Comparison of ENCODE assay signal across 1 cellular context in genomic region chr11:130560000-130560852, GRCh38.
TF ChIP-seq lines count a peak whose summit lies in the region.

No MANE protein-coding gene starts in this region.

TF ChIP-seq in HEK293, 187 proteins besides CTCF, POLR2A, EP300 and RAD21:
- TF ChIP-seq ELK4 (IDR thresholded peaks at IDR 0.05; ENCODE audit: borderline replicate concordance, low read depth, low read length) (no peak), GLIS1 (tag by site-specific recombination; IDR thresholded peaks at IDR 0.05) (no peak), GLI2 (tag by site-specific recombination; IDR thresholded peaks at IDR 0.05; ENCODE audit: borderline replicate concordance, low read depth) (no peak), ZNF416 (tag by site-specific recombination; IDR thresholded peaks at IDR 0.05) (no peak), SALL2 (tag by site-specific recombination; IDR thresholded peaks at IDR 0.05; ENCODE audit: borderline replicate concordance) (no peak), ZNF624 (tag by site-specific recombination; IDR thresholded peaks at IDR 0.05) (no peak), ZNF146 (tag by site-specific recombination; IDR thresholded peaks at IDR 0.05) (no peak), ZBTB8A (tag by site-specific recombination; IDR thresholded peaks at IDR 0.05) (peak; percentile 56), ZNF521 (tag by site-specific recombination; IDR thresholded peaks at IDR 0.05) (no peak), ZSCAN4 (tag by site-specific recombination; IDR thresholded peaks at IDR 0.05) (no peak), ZIC2 (tag by site-specific recombination; IDR thresholded peaks at IDR 0.05) (0 out of 2 replicates have a peak, but pooled peaks have one; percentile 10), ZNF311 (tag by site-specific recombination; IDR thresholded peaks at IDR 0.05; ENCODE audit: borderline replicate concordance) (no peak), ZSCAN23 (tag by site-specific recombination; IDR thresholded peaks at IDR 0.05) (no peak), ZNF473 (tag by site-specific recombination; IDR thresholded peaks at IDR 0.05) (no peak), ZFP37 (tag by site-specific recombination; IDR thresholded peaks at IDR 0.05) (no peak), ZNF10 (tag by site-specific recombination; IDR thresholded peaks at IDR 0.05) (no peak), OSR2 (tag by site-specific recombination; IDR thresholded peaks at IDR 0.05) (peak; percentile 36; the same call in 1 of the 2 replicates), HOXA7 (CRISPR knock-in tag; IDR thresholded peaks at IDR 0.05; ENCODE audit: borderline replicate concordance) (no peak), ZNF362 (tag by site-specific recombination; IDR thresholded peaks at IDR 0.05) (no peak), FEZF1 (tag by site-specific recombination; IDR thresholded peaks at IDR 0.05) (peak; percentile 74), WT1 (tag by site-specific recombination; IDR thresholded peaks at IDR 0.05) (no peak), ZBTB21 (tag by site-specific recombination; IDR thresholded peaks at IDR 0.05) (no peak), ZNF2 (tag by site-specific recombination; IDR thresholded peaks at IDR 0.05) (no peak), KLF1 (tag by site-specific recombination; IDR thresholded peaks at IDR 0.05) (no peak), ZNF664 (tag by site-specific recombination; IDR thresholded peaks at IDR 0.05) (no peak), KLF7 (tag by site-specific recombination; IDR thresholded peaks at IDR 0.05; ENCODE audit: borderline replicate concordance) (no peak), ZNF404 (tag by site-specific recombination; IDR thresholded peaks at IDR 0.05) (no peak), ZNF580 (tag by site-specific recombination; IDR thresholded peaks at IDR 0.05) (no peak), INSM2 (tag by site-specific recombination; IDR thresholded peaks at IDR 0.05) (no peak), ZNF274 (IDR thresholded peaks at IDR 0.05; ENCODE audit: low read length) (no peak), ZNF274 (tag by site-specific recombination; IDR thresholded peaks at IDR 0.05; ENCODE audit: borderline replicate concordance) (no peak), ZNF426 (tag by site-specific recombination; IDR thresholded peaks at IDR 0.05) (no peak), ZNF558 (tag by site-specific recombination; IDR thresholded peaks at IDR 0.05) (no peak), ZNF621 (tag by site-specific recombination; IDR thresholded peaks at IDR 0.05) (no peak), ZNF677 (tag by site-specific recombination; IDR thresholded peaks at IDR 0.05) (no peak), ZNF114 (tag by site-specific recombination; IDR thresholded peaks at IDR 0.05) (no peak), ZNF777 (tag by site-specific recombination; IDR thresholded peaks at IDR 0.05; ENCODE audit: borderline replicate concordance) (no peak), ZNF341 (tag by site-specific recombination; IDR thresholded peaks at IDR 0.05; ENCODE audit: low read depth) (no peak), SETDB1 (IDR thresholded peaks at IDR 0.05; ENCODE audit: insufficient read length, low read length) (no peak), ZNF549 (tag by site-specific recombination; IDR thresholded peaks at IDR 0.05) (no peak), ZNF792 (tag by site-specific recombination; IDR thresholded peaks at IDR 0.05) (no peak), ZNF398 (tag by site-specific recombination; IDR thresholded peaks at IDR 0.05) (no peak), ZNF785 (tag by site-specific recombination; IDR thresholded peaks at IDR 0.05) (no peak), PRDM1 (tag by site-specific recombination; IDR thresholded peaks at IDR 0.05) (no peak), BCL6B (tag by site-specific recombination; IDR thresholded peaks at IDR 0.05) (peak; percentile 79), ZNF623 (tag by site-specific recombination; IDR thresholded peaks at IDR 0.05) (no peak), ZBTB17 (tag by site-specific recombination; IDR thresholded peaks at IDR 0.05) (0 out of 2 replicates have a peak, but pooled peaks have one; percentile 26), ZNF132 (tag by site-specific recombination; IDR thresholded peaks at IDR 0.05; ENCODE audit: borderline replicate concordance) (no peak), ZNF843 (tag by site-specific recombination; IDR thresholded peaks at IDR 0.05) (no peak), ZNF560 (tag by site-specific recombination; IDR thresholded peaks at IDR 0.05; ENCODE audit: borderline replicate concordance) (no peak), ZBTB1 (tag by site-specific recombination; IDR thresholded peaks at IDR 0.05) (no peak), ZSCAN16 (tag by site-specific recombination; IDR thresholded peaks at IDR 0.05) (no peak), HOXD13 (CRISPR knock-in tag; IDR thresholded peaks at IDR 0.05; ENCODE audit: borderline replicate concordance) (no peak), KLF16 (tag by site-specific recombination; IDR thresholded peaks at IDR 0.05) (no peak)
